ENCODE assay signal across 8 cellular contexts in genomic region chr10:97914837-97915211, GRCh38.
A peak's percentile ranks its signal among the peaks of the same experiment; 100 is the strongest.
DNase-seq lines count a peak whose midpoint lies in the region; ATAC-seq and TF ChIP-seq lines count a peak whose summit lies in the region.

No MANE protein-coding gene starts in this region.

- H3K36me3 Mint-ChIP-seq in activated naive CD8-positive, alpha-beta T cell treated with anti-CD3 and anti-CD28 coated beads, Interleukin-2, amount 50 U/mL, for 24 hours (ENCODE audit: low read depth) = no peaks in the 10 kb centered on the region

- 0 to 6% (median 5%) methylated on average over 5 to 11 of the region's 11 CpGs for WGBS in heart left ventricle, 4 donors

- H3K4me1 Mint-ChIP-seq in activated naive CD8-positive, alpha-beta T cell treated with anti-CD3 and anti-CD28 coated beads, Interleukin-2, amount 50 U/mL, for 24 hours = no peaks in the 10 kb centered on the region

- intact Hi-C loops in heart left ventricle (cut with DNase I) = loop anchor here (1.0 to 5.0 kb wide), 8 partner anchors 112 to 397 kb away; no protein-coding TSS in a partner anchor

- DNase-seq in NB4 (ENCODE audit: low read depth) = peak; percentile 69
- DNase-seq in T-helper 1 cell = peak; percentile 39 to 60 (median 53)
- DNase-seq in activated naive CD8-positive, alpha-beta T cell treated with anti-CD3 and anti-CD28 coated beads, Interleukin-2, amount 50 U/mL, for 24 hours = peak; percentile 86
- DNase-seq in heart left ventricle = peak; percentile 66 to 87 (median 74)
- peak; percentile 35 for DNase-seq in renal cortical epithelial cell (ENCODE audit: low read depth)

- TF ChIP-seq CTCF in C4-2B (conservative IDR thresholded peaks at IDR 0.05) (peak; percentile 97), NB4 (IDR thresholded peaks at IDR 0.05; ENCODE audit: low read depth, low read length) (peak; percentile 89), heart left ventricle (IDR thresholded peaks at IDR 0.05) (peak; percentile 82 to 94 (median 88))

- H3K27me3 ChIP-seq in heart left ventricle = no peaks in the 10 kb centered on the region

- no peak overlapping the region for H3K27ac Mint-ChIP-seq in activated naive CD8-positive, alpha-beta T cell treated with anti-CD3 and anti-CD28 coated beads, Interleukin-2, amount 50 U/mL, for 24 hours

- no peaks in the 10 kb centered on the region for H3K36me3 ChIP-seq in heart left ventricle

- H3K9me3 Mint-ChIP-seq in activated naive CD8-positive, alpha-beta T cell treated with anti-CD3 and anti-CD28 coated beads, Interleukin-2, amount 50 U/mL, for 24 hours = no peaks in the 10 kb centered on the region

- ATAC-seq in GM21381 (IDR thresholded peaks at IDR 0.05; ENCODE audit: unreplicated experiment) = peak; percentile 78
- ATAC-seq in activated naive CD8-positive, alpha-beta T cell treated with anti-CD3 and anti-CD28 coated beads, Interleukin-2, amount 50 U/mL, for 24 hours = peak; percentile 78
- ATAC-seq in heart left ventricle = peak; percentile 79 to 90 (median 83)
- no peak for ATAC-seq in HG02763 (IDR thresholded peaks at IDR 0.05; ENCODE audit: unreplicated experiment)

- no peak for TF ChIP-seq POLR2A in NB4 (IDR thresholded peaks at IDR 0.05; ENCODE audit: extremely low read depth, insufficient read length)
- no peak for TF ChIP-seq POLR2A in heart left ventricle (IDR thresholded peaks at IDR 0.05)

- H3K9me3 ChIP-seq in heart left ventricle = no peaks in the 10 kb centered on the region

- peaks cover 2% of the 10 kb centered on the region for H3K27me3 Mint-ChIP-seq in activated naive CD8-positive, alpha-beta T cell treated with anti-CD3 and anti-CD28 coated beads, Interleukin-2, amount 50 U/mL, for 24 hours

- peaks cover 0 to 21% (median 6%) of the 10 kb centered on the region in 12 donors for H3K4me1 ChIP-seq in heart left ventricle

- H3K27ac ChIP-seq in C4-2B (peak overlapping the region; percentile 12; the same call in 1 of the 2 replicates), heart left ventricle (no peak overlapping the region)

- no peak overlapping the region for H3K4me3 Mint-ChIP-seq in activated naive CD8-positive, alpha-beta T cell treated with anti-CD3 and anti-CD28 coated beads, Interleukin-2, amount 50 U/mL, for 24 hours

- H3K4me3 ChIP-seq in NB4 (ENCODE audit: low read depth, low read length) (no peak overlapping the region), heart left ventricle (no peak overlapping the region)

Comparison
In these comparisons a context has a peak if more than half of its experiments do, and no peak if none do; other contexts are left out.
1. DNase-seq: peak in every context shown above with its lines; median percentile 86 in activated naive CD8-positive, alpha-beta T cell treated with anti-CD3 and anti-CD28 coated beads, Interleukin-2, amount 50 U/mL, for 24 hours; 74 in heart left ventricle; 69 in NB4; 53 in T-helper 1 cell; 35 in renal cortical epithelial cell.